Comparison of ENCODE assay signal across 1 cellular context in genomic region chr3:105173972-105174371, GRCh38.
TF ChIP-seq lines count a peak whose summit lies in the region.

No MANE protein-coding gene starts in this region.

TF ChIP-seq in IMR-90, 13 proteins besides CTCF, POLR2A, EP300 and RAD21 (continued from another document):
- TF ChIP-seq, protein P1, sequence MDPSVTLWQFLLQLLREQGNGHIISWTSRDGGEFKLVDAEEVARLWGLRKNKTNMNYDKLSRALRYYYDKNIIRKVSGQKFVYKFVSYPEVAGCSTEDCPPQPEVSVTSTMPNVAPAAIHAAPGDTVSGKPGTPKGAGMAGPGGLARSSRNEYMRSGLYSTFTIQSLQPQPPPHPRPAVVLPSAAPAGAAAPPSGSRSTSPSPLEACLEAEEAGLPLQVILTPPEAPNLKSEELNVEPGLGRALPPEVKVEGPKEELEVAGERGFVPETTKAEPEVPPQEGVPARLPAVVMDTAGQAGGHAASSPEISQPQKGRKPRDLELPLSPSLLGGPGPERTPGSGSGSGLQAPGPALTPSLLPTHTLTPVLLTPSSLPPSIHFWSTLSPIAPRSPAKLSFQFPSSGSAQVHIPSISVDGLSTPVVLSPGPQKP (IDR thresholded peaks at IDR 0.05; ENCODE audit: borderline replicate concordance, low read depth, low read length) = no peak
- TF ChIP-seq USF2 (IDR thresholded peaks at IDR 0.05; ENCODE audit: low read depth, low read length) (no peak), RFX5 (IDR thresholded peaks at IDR 0.05; ENCODE audit: low read depth, low read length) (no peak), MAZ (IDR thresholded peaks at IDR 0.05; ENCODE audit: borderline replicate concordance, low read depth, low read length) (no peak)
